Comparison of ENCODE assay signal across 8 cellular contexts in the genomic region with DNA sequence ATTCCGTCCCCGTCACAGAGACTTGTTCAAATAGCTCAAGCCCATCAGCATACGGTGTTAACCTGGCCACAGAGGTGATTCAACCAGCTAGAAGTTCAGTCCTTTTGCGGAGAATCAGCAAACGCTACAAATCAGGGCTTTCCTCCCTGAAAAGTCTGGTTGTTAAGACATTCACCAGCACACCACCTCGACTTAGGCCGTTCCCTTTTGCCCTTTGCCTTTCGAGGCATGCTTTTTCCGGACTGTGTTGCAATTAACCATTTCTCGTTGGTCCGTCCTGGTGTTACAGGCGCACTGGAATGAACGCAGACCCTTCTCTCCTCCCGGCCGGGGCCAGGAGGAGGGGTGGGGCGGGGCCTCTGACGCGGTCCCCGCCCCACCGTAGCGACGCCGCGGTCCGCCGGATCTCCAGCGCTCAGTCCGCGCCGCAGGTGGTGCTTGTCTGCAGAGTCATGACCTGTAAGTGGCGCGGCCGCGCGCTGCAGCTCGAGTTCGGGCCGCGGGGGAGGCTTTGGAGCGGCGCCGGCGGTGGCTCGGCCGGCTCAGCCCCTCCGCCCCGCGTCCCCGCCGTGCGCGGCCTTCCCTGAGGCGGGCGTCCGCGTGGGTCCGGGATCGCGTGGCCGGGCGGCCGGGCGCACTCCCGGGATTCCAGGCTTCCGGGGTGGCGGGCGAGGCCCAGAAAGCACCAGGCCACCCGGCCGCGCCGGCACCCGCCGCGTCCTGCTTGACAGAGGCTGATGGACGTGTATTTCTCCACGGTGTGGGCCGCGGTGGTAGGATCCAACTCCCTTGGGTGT. TPM values are rescaled to one million over a fixed set of nuclear protein-coding genes. Genes with fewer than 3 reads are reported as not detected.
DNase-seq lines count a peak whose midpoint lies in the region; ATAC-seq and TF ChIP-seq lines count a peak whose summit lies in the region.

TSS of gene NIT2 (plus strand) at position 418 of the 797 bp plus-strand sequence. CDS start at position 453, 35 bp downstream.

- peak within 1 kb of the TSS; percentile 73 for H3K4me3 ChIP-seq in choroid plexus epithelial cell (ENCODE audit: low read depth, low read length)

- POLR2A ChIA-PET in activated CD4-positive, alpha-beta T cell treated with anti-CD3 and anti-CD28 coated beads for 36 hours (lab: Charles Lee) = interaction anchor here (1.0 kb wide), 1 partner anchor 17 kb away, joined by 3 read pairs; no protein-coding TSS in a partner anchor

- H3K4me1 Mint-ChIP-seq in activated CD4-positive, alpha-beta T cell treated with anti-CD3 and anti-CD28 coated beads for 36 hours = peaks cover 24% of the 10 kb centered on the region

- no peaks in the 10 kb centered on the region for H3K27me3 Mint-ChIP-seq in activated CD4-positive, alpha-beta T cell treated with anti-CD3 and anti-CD28 coated beads for 36 hours

- no peak for TF ChIP-seq CTCF in choroid plexus epithelial cell (conservative IDR thresholded peaks at IDR 0.05; ENCODE audit: low read depth, low read length)

- H3K4me3 Mint-ChIP-seq in activated CD4-positive, alpha-beta T cell treated with anti-CD3 and anti-CD28 coated beads for 36 hours = peak within 1 kb of the TSS; percentile 92

- peak within 1 kb of the TSS; percentile 96 for H3K27ac Mint-ChIP-seq in activated CD4-positive, alpha-beta T cell treated with anti-CD3 and anti-CD28 coated beads for 36 hours

- peak; percentile 98 for ATAC-seq in GM19025 (IDR thresholded peaks at IDR 0.05; ENCODE audit: low read depth, unreplicated experiment)
- peak; percentile 99 for ATAC-seq in HG03280 (IDR thresholded peaks at IDR 0.05; ENCODE audit: unreplicated experiment)
- ATAC-seq in activated CD4-positive, alpha-beta T cell treated with anti-CD3 and anti-CD28 coated beads for 36 hours = peak; percentile 98

- H3K9me3 Mint-ChIP-seq in activated CD4-positive, alpha-beta T cell treated with anti-CD3 and anti-CD28 coated beads for 36 hours (ENCODE audit: low read depth) = no peaks in the 10 kb centered on the region

- DNase-seq in AG20443 (ENCODE audit: low spot score) = peak; percentile 96
- DNase-seq in NCI-H510A (lab: John Stamatoyannopoulos, UW) = peak; percentile 70
- peak; percentile 90 for DNase-seq in activated CD4-positive, alpha-beta T cell treated with anti-CD3 and anti-CD28 coated beads for 36 hours
- peak; percentile 83 for DNase-seq in choroid plexus epithelial cell (ENCODE audit: low read depth)
- DNase-seq in kidney glomerular epithelial cell (lab: John Stamatoyannopoulos, UW) = peak; percentile 43
- DNase-seq in stimulated activated CD4-positive, alpha-beta T cell treated with anti-CD3 and anti-CD28 coated beads, Interleukin-1b, Interleukin-23, amount 100 ng/mL, for 1 hour (ENCODE audit: low read depth in 2 of 2) = peak; percentile 42 to 58

- H3K36me3 Mint-ChIP-seq in activated CD4-positive, alpha-beta T cell treated with anti-CD3 and anti-CD28 coated beads for 36 hours (ENCODE audit: low read depth) = peaks cover 8% of the 10 kb centered on the region

- intact Hi-C loops in activated CD4-positive, alpha-beta T cell treated with anti-CD3 and anti-CD28 coated beads for 36 hours (cut with DNase I, micrococcal nuclease) = loop anchor here (1.0 to 10.0 kb wide), 6 partner anchors 67 to 1240 kb away; partner anchors contain the start of genes LNP1 (in 2 of the 2), TOMM70 (in 2 of the 2), PCNP (in 1 of the 2) and TBC1D23 (in 1 of the 2)

- CTCF ChIA-PET in activated CD4-positive, alpha-beta T cell treated with anti-CD3 and anti-CD28 coated beads for 36 hours (lab: Charles Lee) = interaction anchor here (0.6 to 1.7 kb wide), 6 partner anchors 10 to 704 kb away, joined by 3 to 7 read pairs (median 4); partner anchors contain the start of gene TBC1D23

RNA-seq across cellular contexts. Expression of gene NIT2, which starts in this region (rescaled TPM):
- total RNA-seq in activated CD4-positive, alpha-beta T cell treated with anti-CD3 and anti-CD28 coated beads for 36 hours = 10 to 100 TPM; 59.1 to 70.8 TPM

Comparison
In these comparisons a context has a peak if more than half of its experiments do, and no peak if none do; other contexts are left out.
1. Peak in every context shown above with its lines: DNase-seq, ATAC-seq and H3K4me3 ChIP-seq.
2. DNase-seq: peak in every context shown above with its lines; median percentile 96 in AG20443; 90 in activated CD4-positive, alpha-beta T cell treated with anti-CD3 and anti-CD28 coated beads for 36 hours; 83 in choroid plexus epithelial cell; 70 in NCI-H510A; 50 in stimulated activated CD4-positive, alpha-beta T cell treated with anti-CD3 and anti-CD28 coated beads, Interleukin-1b, Interleukin-23, amount 100 ng/mL, for 1 hour; 43 in kidney glomerular epithelial cell.